Comparison of ENCODE assay signal across 10 cellular contexts in genomic region chr10:76430330-76430729, GRCh38.
DNase-seq lines count a peak whose midpoint lies in the region; ATAC-seq and TF ChIP-seq lines count a peak whose summit lies in the region.
"Had no signal": no experiment of that assay in that cellular context is flagged by ENCODE, and none has a peak within 500 bp of the region (broad histone marks: within the 10 kb centered on the region; RNA-seq: fewer than 3 reads in every experiment).

No MANE protein-coding gene starts in this region.

- H3K27me3 Mint-ChIP-seq in MCF 10A (ENCODE audit: insufficient read depth, unreplicated experiment) (no peaks in the 10 kb centered on the region), chondrocyte (ENCODE audit: low read depth) (no peaks in the 10 kb centered on the region)
- no peaks in the 10 kb centered on the region for H3K27me3 Mint-ChIP-seq in activated CD4-positive, alpha-beta memory T cell treated with anti-CD3 and anti-CD28 coated beads, Interleukin-2, amount 10 ng/mL, durations not matched to agents 7 days and 5 days
- no peaks in the 10 kb centered on the region for H3K27me3 Mint-ChIP-seq in activated CD8-positive, alpha-beta T cell treated with anti-CD3 and anti-CD28 coated beads, Interleukin-2, amount 10 ng/mL, durations not matched to agents 7 days and 5 days (ENCODE audit: low read depth)
- H3K27me3 Mint-ChIP-seq: activated B cell treated with CpG ODN at 0.5 μM for 24 hours had no signal

- H3K4me3 ChIP-seq in breast epithelium (no peak overlapping the region), vagina (no peak overlapping the region)

- ATAC-seq in HG03460 (IDR thresholded peaks at IDR 0.05; ENCODE audit: unreplicated experiment) = no peak
- ATAC-seq in activated CD8-positive, alpha-beta T cell treated with anti-CD3 and anti-CD28 coated beads, Interleukin-2, amount 10 ng/mL, durations not matched to agents 7 days and 5 days = no peak

- POLR2A ChIA-PET in MCF 10A (lab: Yijun Ruan, JAX) = no interaction called here
- POLR2A ChIA-PET in activated CD4-positive, alpha-beta memory T cell treated with anti-CD3 and anti-CD28 coated beads, Interleukin-2, amount 10 ng/mL, durations not matched to agents 7 days and 5 days (lab: Charles Lee) = no interaction called here
- POLR2A ChIA-PET in activated CD8-positive, alpha-beta T cell treated with anti-CD3 and anti-CD28 coated beads, Interleukin-2, amount 10 ng/mL, durations not matched to agents 7 days and 5 days (lab: Charles Lee) = interaction anchor here (0.5 kb wide), 1 partner anchor 31 kb away, joined by 3 read pairs; no protein-coding TSS in a partner anchor

- DNase-seq in MCF 10A (ENCODE audit: unreplicated experiment) (no peak), breast epithelium (ENCODE audit: low spot score in 2 of 2) (no peak), chondrocyte (ENCODE audit: low spot score) (no peak), myocyte (ENCODE audit: low read depth) (peak; percentile 45), vagina (ENCODE audit: extremely low spot score in 2 of 2) (no peak)
- DNase-seq in activated CD4-positive, alpha-beta memory T cell treated with anti-CD3 and anti-CD28 coated beads, Interleukin-2, amount 10 ng/mL, durations not matched to agents 7 days and 5 days = no peak
- DNase-seq in activated CD8-positive, alpha-beta T cell treated with anti-CD3 and anti-CD28 coated beads, Interleukin-2, amount 10 ng/mL, durations not matched to agents 7 days and 5 days = no peak
- DNase-seq: activated B cell treated with CpG ODN at 0.5 μM for 24 hours, NCI-H2029 treated with DMSO at 0.1 percent for 48 hours had no signal

- H3K9me3 Mint-ChIP-seq in MCF 10A (ENCODE audit: unreplicated experiment) (no peaks in the 10 kb centered on the region), chondrocyte (ENCODE audit: low read depth) (peaks cover 4% of the 10 kb centered on the region)
- peaks cover 11% of the 10 kb centered on the region for H3K9me3 Mint-ChIP-seq in activated CD4-positive, alpha-beta memory T cell treated with anti-CD3 and anti-CD28 coated beads, Interleukin-2, amount 10 ng/mL, durations not matched to agents 7 days and 5 days
- H3K9me3 Mint-ChIP-seq in activated CD8-positive, alpha-beta T cell treated with anti-CD3 and anti-CD28 coated beads, Interleukin-2, amount 10 ng/mL, durations not matched to agents 7 days and 5 days (ENCODE audit: insufficient read depth) = no peaks in the 10 kb centered on the region
- H3K9me3 Mint-ChIP-seq: activated B cell treated with CpG ODN at 0.5 μM for 24 hours had no signal

- H3K36me3 ChIP-seq in breast epithelium (no peaks in the 10 kb centered on the region), vagina (no peaks in the 10 kb centered on the region)

- BruUV-seq in MCF 10A (replicated peaks; lab: Mats Ljungman, UMichigan) = no TSS peak

- no peak for TF ChIP-seq CTCF in MCF 10A (IDR thresholded peaks at IDR 0.05; ENCODE audit: unreplicated experiment)
- no peak for TF ChIP-seq CTCF in breast epithelium (IDR thresholded peaks at IDR 0.05)
- no peak for TF ChIP-seq CTCF in chondrocyte (IDR thresholded peaks at IDR 0.05)
- no peak for TF ChIP-seq CTCF in vagina (IDR thresholded peaks at IDR 0.05)

- H3K9me3 ChIP-seq in breast epithelium (no peaks in the 10 kb centered on the region), vagina (no peaks in the 10 kb centered on the region)

- H3K4me1 ChIP-seq in breast epithelium (no peaks in the 10 kb centered on the region), vagina (peaks cover 22% of the 10 kb centered on the region)

- TF ChIP-seq POLR2A in breast epithelium (IDR thresholded peaks at IDR 0.05) = no peak
- no peak for TF ChIP-seq POLR2A in vagina (IDR thresholded peaks at IDR 0.05)

- H3K4me1 Mint-ChIP-seq in MCF 10A (ENCODE audit: insufficient read depth, unreplicated experiment) (peaks cover 33% of the 10 kb centered on the region), chondrocyte (ENCODE audit: low read depth) (peaks cover 62% of the 10 kb centered on the region)
- no peaks in the 10 kb centered on the region for H3K4me1 Mint-ChIP-seq in activated CD4-positive, alpha-beta memory T cell treated with anti-CD3 and anti-CD28 coated beads, Interleukin-2, amount 10 ng/mL, durations not matched to agents 7 days and 5 days
- H3K4me1 Mint-ChIP-seq in activated CD8-positive, alpha-beta T cell treated with anti-CD3 and anti-CD28 coated beads, Interleukin-2, amount 10 ng/mL, durations not matched to agents 7 days and 5 days (ENCODE audit: low read depth) = no peaks in the 10 kb centered on the region
- H3K4me1 Mint-ChIP-seq: activated B cell treated with CpG ODN at 0.5 μM for 24 hours had no signal

- CTCF ChIA-PET in MCF 10A (lab: Yijun Ruan, JAX) = interaction anchor here (0.6 to 0.9 kb wide), 3 partner anchors 9 to 1111 kb away, joined by 3 to 5 read pairs (median 3); no protein-coding TSS in a partner anchor
- CTCF ChIA-PET in activated CD4-positive, alpha-beta memory T cell treated with anti-CD3 and anti-CD28 coated beads, Interleukin-2, amount 10 ng/mL, durations not matched to agents 7 days and 5 days (lab: Charles Lee) = no interaction called here
- CTCF ChIA-PET in activated CD8-positive, alpha-beta T cell treated with anti-CD3 and anti-CD28 coated beads, Interleukin-2, amount 10 ng/mL, durations not matched to agents 7 days and 5 days (lab: Charles Lee) = no interaction called here

- H3K36me3 Mint-ChIP-seq in MCF 10A (ENCODE audit: insufficient read depth, unreplicated experiment) = peaks cover 1% of the 10 kb centered on the region
- peaks cover 1% of the 10 kb centered on the region for H3K36me3 Mint-ChIP-seq in chondrocyte (ENCODE audit: low read depth)
- H3K36me3 Mint-ChIP-seq in activated CD4-positive, alpha-beta memory T cell treated with anti-CD3 and anti-CD28 coated beads, Interleukin-2, amount 10 ng/mL, durations not matched to agents 7 days and 5 days (ENCODE audit: low read depth) = no peaks in the 10 kb centered on the region
- no peaks in the 10 kb centered on the region for H3K36me3 Mint-ChIP-seq in activated CD8-positive, alpha-beta T cell treated with anti-CD3 and anti-CD28 coated beads, Interleukin-2, amount 10 ng/mL, durations not matched to agents 7 days and 5 days (ENCODE audit: low read depth)

- intact Hi-C loops in MCF 10A (cut with micrococcal nuclease) (no loop called here), breast epithelium (cut with DNase I; ENCODE audit: low total_unique reads) (no loop called here), vagina (cut with DNase I) (no loop called here)

- H3K4me3 Mint-ChIP-seq in MCF 10A (ENCODE audit: unreplicated experiment) = no peak overlapping the region
- H3K4me3 Mint-ChIP-seq in chondrocyte (ENCODE audit: unreplicated experiment) = peak overlapping the region; percentile 11
- H3K4me3 Mint-ChIP-seq in activated CD4-positive, alpha-beta memory T cell treated with anti-CD3 and anti-CD28 coated beads, Interleukin-2, amount 10 ng/mL, durations not matched to agents 7 days and 5 days = no peak overlapping the region
- no peak overlapping the region for H3K4me3 Mint-ChIP-seq in activated CD8-positive, alpha-beta T cell treated with anti-CD3 and anti-CD28 coated beads, Interleukin-2, amount 10 ng/mL, durations not matched to agents 7 days and 5 days
- H3K4me3 Mint-ChIP-seq: activated B cell treated with CpG ODN at 0.5 μM for 24 hours had no signal

- H3K27ac Mint-ChIP-seq in MCF 10A (ENCODE audit: low read depth, unreplicated experiment) (peak overlapping the region; percentile 12), chondrocyte (ENCODE audit: unreplicated experiment) (peak overlapping the region; percentile 88)
- no peak overlapping the region for H3K27ac Mint-ChIP-seq in activated CD4-positive, alpha-beta memory T cell treated with anti-CD3 and anti-CD28 coated beads, Interleukin-2, amount 10 ng/mL, durations not matched to agents 7 days and 5 days
- H3K27ac Mint-ChIP-seq in activated CD8-positive, alpha-beta T cell treated with anti-CD3 and anti-CD28 coated beads, Interleukin-2, amount 10 ng/mL, durations not matched to agents 7 days and 5 days = no peak overlapping the region
- H3K27ac Mint-ChIP-seq: activated B cell treated with CpG ODN at 0.5 μM for 24 hours had no signal

- H3K27me3 ChIP-seq in breast epithelium (no peaks in the 10 kb centered on the region), vagina (no peaks in the 10 kb centered on the region)

- no peak overlapping the region for H3K27ac ChIP-seq in breast epithelium
- H3K27ac ChIP-seq in vagina = peak overlapping the region; percentile 59

Comparison
In these comparisons a context has a peak if more than half of its experiments do, and no peak if none do; other contexts are left out.
1. H3K27ac Mint-ChIP-seq: peak in MCF 10A (single experiment) and chondrocyte (single experiment); none in activated CD4-positive, alpha-beta memory T cell treated with anti-CD3 and anti-CD28 coated beads, Interleukin-2, amount 10 ng/mL, durations not matched to agents 7 days and 5 days (single experiment) and activated CD8-positive, alpha-beta T cell treated with anti-CD3 and anti-CD28 coated beads, Interleukin-2, amount 10 ng/mL, durations not matched to agents 7 days and 5 days (single experiment).